10 cellular contexts compared by ENCODE assay signal in genomic region chr19:16435999-16436650, GRCh38. TPM values are rescaled to one million over a fixed set of nuclear protein-coding genes. Genes with fewer than 3 reads are reported as not detected.
DNase-seq lines count a peak whose midpoint lies in the region; TF ChIP-seq lines count a peak whose summit lies in the region.
"Had no signal": no experiment of that assay in that cellular context is flagged by ENCODE, and none has a peak within 500 bp of the region (broad histone marks: within the 10 kb centered on the region; RNA-seq: fewer than 3 reads in every experiment).

No MANE protein-coding gene starts in this region.

- H3K4ac ChIP-seq in mesenchymal stem cell (ENCODE audit: low read depth in 1 of 2, low read length in 2 of 2) = peak overlapping the region; percentile 81 to 99

- peak overlapping the region; percentile 51 for H3K27ac Mint-ChIP-seq in activated T-cell treated with anti-CD3 and anti-CD28 coated beads, Interleukin-2, amount 50 U/mL, for 24 hours
- no peak overlapping the region for H3K27ac Mint-ChIP-seq in endodermal cell

- H3K27me3 Mint-ChIP-seq in activated T-cell treated with anti-CD3 and anti-CD28 coated beads, Interleukin-2, amount 50 U/mL, for 24 hours = no peaks in the 10 kb centered on the region
- H3K27me3 Mint-ChIP-seq in endodermal cell (ENCODE audit: insufficient read depth) = no peaks in the 10 kb centered on the region

- H4K8ac ChIP-seq in mesenchymal stem cell (ENCODE audit: low read length) = peak overlapping the region; percentile 96

- H3K4me3 ChIP-seq in mesenchymal stem cell (ENCODE audit: insufficient read depth in 1 of 2, low read depth in 1 of 2, low read length in 2 of 2) = peak overlapping the region in 1 of 2 experiments; percentile 38
- H3K4me3 ChIP-seq in tibial artery = no peak overlapping the region
- H3K4me3 ChIP-seq in endodermal cell (ENCODE audit: low read length) = no peak overlapping the region

- peaks cover 21% of the 10 kb centered on the region for H3K79me1 ChIP-seq in mesenchymal stem cell (replicated peaks; ENCODE audit: low read length, poor library complexity, severe bottlenecking)

- intact Hi-C loops in tibial artery (cut with DNase I; ENCODE audit: low total_unique reads) = no loop called here

- peak overlapping the region; percentile 98 for H4K91ac ChIP-seq in mesenchymal stem cell (ENCODE audit: low read length)

- H3K18ac ChIP-seq in mesenchymal stem cell (ENCODE audit: low read depth in 1 of 2, low read length in 2 of 2) = peak overlapping the region; percentile 92 to 97

- H3K4me3 Mint-ChIP-seq in activated T-cell treated with anti-CD3 and anti-CD28 coated beads, Interleukin-2, amount 50 U/mL, for 24 hours = no peak overlapping the region
- H3K4me3 Mint-ChIP-seq in endodermal cell = no peak overlapping the region

- H3K23ac ChIP-seq in mesenchymal stem cell (ENCODE audit: low read length in 2 of 2) = no peak overlapping the region

- H3K27ac ChIP-seq in caudate nucleus (ENCODE audit: low read depth, low read length) (peak overlapping the region; percentile 75), mesenchymal stem cell (ENCODE audit: low read length, poor library complexity, severe bottlenecking) (peak overlapping the region; percentile 99), tibial artery (peak overlapping the region; percentile 49 to 56), endodermal cell (ENCODE audit: low read depth, low read length) (no peak overlapping the region)

- H3K27me3 ChIP-seq in mesenchymal stem cell (ENCODE audit: control insufficient read depth in 1 of 2, insufficient read depth in 1 of 2, low read length in 2 of 2) = no peaks in the 10 kb centered on the region
- no peaks in the 10 kb centered on the region for H3K27me3 ChIP-seq in tibial artery
- no peaks in the 10 kb centered on the region for H3K27me3 ChIP-seq in endodermal cell (ENCODE audit: control insufficient read depth, insufficient read depth, low read length, poor library complexity, severe bottlenecking)

- TF ChIP-seq CTCF in tibial artery (IDR thresholded peaks at IDR 0.05) = no peak
- no peak for TF ChIP-seq CTCF in endodermal cell (conservative IDR thresholded peaks at IDR 0.05)

- H2BK5ac ChIP-seq in mesenchymal stem cell (ENCODE audit: low read depth, low read length, poor library complexity, severe bottlenecking) = peak overlapping the region; percentile 98

- no peak for DNase-seq in activated T-cell treated with anti-CD3 and anti-CD28 coated beads, Interleukin-2, amount 50 U/mL, for 24 hours
- no peak for DNase-seq in activated T-cell treated with anti-CD3 and anti-CD28 coated beads, Interleukin-2, amount 50 U/mL, for 48 hours
- DNase-seq in caudate nucleus (lab: John Stamatoyannopoulos, UW) = no peak
- peak; percentile 84 for DNase-seq in mesenchymal stem cell
- no peak for DNase-seq in tibial artery
- DNase-seq in endodermal cell = no peak
- DNase-seq in activated effector memory CD4-positive, alpha-beta T cell treated with Interleukin-2 at 50 U/mL for 16 hours = no peak
- no peak for DNase-seq in NCI-H524 (lab: John Stamatoyannopoulos, UW)
- DNase-seq: activated CD8-positive, alpha-beta memory T cell treated with anti-CD3 and anti-CD28 coated beads, Interleukin-2, amount 50 U/mL, for 48 hours; NCI-H69 had no signal

- H3K9ac ChIP-seq in mesenchymal stem cell (ENCODE audit: low read length) (peak overlapping the region; percentile 65), endodermal cell (ENCODE audit: extremely low read depth, low read length, poor library complexity, severe bottlenecking) (no peak overlapping the region)

- peaks cover 8% of the 10 kb centered on the region for H3K4me1 Mint-ChIP-seq in activated T-cell treated with anti-CD3 and anti-CD28 coated beads, Interleukin-2, amount 50 U/mL, for 24 hours (ENCODE audit: low read depth)
- no peaks in the 10 kb centered on the region for H3K4me1 Mint-ChIP-seq in endodermal cell

- peak overlapping the region; percentile 98 for H2AK5ac ChIP-seq in mesenchymal stem cell (ENCODE audit: low read length, severe bottlenecking)

- H3K4me2 ChIP-seq in mesenchymal stem cell (ENCODE audit: low read length, poor library complexity, severe bottlenecking) = peak overlapping the region; percentile 41

- H3K9me3 Mint-ChIP-seq in activated T-cell treated with anti-CD3 and anti-CD28 coated beads, Interleukin-2, amount 50 U/mL, for 24 hours = no peaks in the 10 kb centered on the region
- no peaks in the 10 kb centered on the region for H3K9me3 Mint-ChIP-seq in endodermal cell

- H2BK15ac ChIP-seq in mesenchymal stem cell (ENCODE audit: low read depth, poor library complexity, severe bottlenecking) = no peak overlapping the region

- H3K9me3 ChIP-seq in mesenchymal stem cell (ENCODE audit: control insufficient read depth, low read length) = no peaks in the 10 kb centered on the region
- no peaks in the 10 kb centered on the region for H3K9me3 ChIP-seq in tibial artery
- no peaks in the 10 kb centered on the region for H3K9me3 ChIP-seq in endodermal cell (ENCODE audit: control insufficient read depth, low read length)

- H2AFZ ChIP-seq in mesenchymal stem cell (ENCODE audit: low read depth, low read length) = no peak overlapping the region

- peak overlapping the region in 1 of 2 experiments; percentile 94 for H3K14ac ChIP-seq in mesenchymal stem cell (ENCODE audit: low read length in 2 of 2)

- H2BK12ac ChIP-seq in mesenchymal stem cell (ENCODE audit: low read length in 2 of 2) = peak overlapping the region; percentile 91 to 99

- H3K4me1 ChIP-seq in mesenchymal stem cell (ENCODE audit: control insufficient read depth, insufficient read depth, low read depth, low read length) (peaks cover 27% of the 10 kb centered on the region), tibial artery (peaks cover 0 to 35% (median 9%) of the 10 kb centered on the region in 4 donors), endodermal cell (ENCODE audit: control insufficient read depth, insufficient read depth, low read length) (no peaks in the 10 kb centered on the region)

- 4% methylated on average over 8 of the region's 9 CpGs for WGBS in mesenchymal stem cell
- WGBS in endodermal cell (ENCODE audit: insufficient coverage in 1 of 2, insufficient read length in 1 of 2), 2 experiments = 87 to 90% methylated on average over 7 to 9 of the region's 9 CpGs

- peak overlapping the region; percentile 78 for H2BK120ac ChIP-seq in mesenchymal stem cell (ENCODE audit: low read depth, low read length)

- H3K36me3 ChIP-seq in mesenchymal stem cell (ENCODE audit: control insufficient read depth in 1 of 2, insufficient read depth in 2 of 2, low read depth in 1 of 2, low read length in 2 of 2) = peaks cover 37 to 68% of the 10 kb centered on the region in 2 experiments
- peaks cover 42 to 77% (median 54%) of the 10 kb centered on the region in 3 donors for H3K36me3 ChIP-seq in tibial artery
- peaks cover 53% of the 10 kb centered on the region for H3K36me3 ChIP-seq in endodermal cell (ENCODE audit: control insufficient read depth, insufficient read depth, low read length)

- peaks cover 78% of the 10 kb centered on the region for H3K36me3 Mint-ChIP-seq in activated T-cell treated with anti-CD3 and anti-CD28 coated beads, Interleukin-2, amount 50 U/mL, for 24 hours (ENCODE audit: low read depth)
- peaks cover 50% of the 10 kb centered on the region for H3K36me3 Mint-ChIP-seq in endodermal cell (ENCODE audit: low read depth)

RNA-seq across cellular contexts. Expression of gene EPS15L1, which starts 35.6 kb away (rescaled TPM):
- polyA plus RNA-seq in mesenchymal stem cell (2013, experiment 1 of 2) = 23.1 TPM
- polyA plus RNA-seq in mesenchymal stem cell (2013, experiment 2 of 2) = 24.0 TPM
- total RNA-seq in endodermal cell = 10 to 100 TPM; 35.1 to 43.8 TPM
- 42.0 TPM for polyA plus RNA-seq in endodermal cell (2013, experiment 1 of 2)
- 38.7 TPM for polyA plus RNA-seq in endodermal cell (2013, experiment 2 of 2)

RNA-seq across cellular contexts. Expression of gene CALR3, which starts 59.8 kb away (rescaled TPM):
- 0.08 TPM for polyA plus RNA-seq in mesenchymal stem cell (2013, experiment 1 of 2)
- polyA plus RNA-seq in mesenchymal stem cell (2013, experiment 2 of 2) = 0.04 TPM
- total RNA-seq in endodermal cell = under 1 TPM in 1 of 2 donors, not detected in 1; 0.27 TPM
- polyA plus RNA-seq in endodermal cell (2013, experiment 1 of 2) = not detected
- polyA plus RNA-seq in endodermal cell (2013, experiment 2 of 2) = not detected
